ENCODE assay signal across 1 cellular context in genomic region chr6:169292340-169293124, GRCh38.
TF ChIP-seq lines count a peak whose summit lies in the region.

No MANE protein-coding gene starts in this region.

TF ChIP-seq in HepG2, 621 proteins besides CTCF, POLR2A, EP300 and RAD21 (continued from another document):
- TF ChIP-seq ZNF800 (CRISPR knock-in tag; IDR thresholded peaks at IDR 0.05) = no peak; the same call in 1 of the 2 replicates
- TF ChIP-seq CBX5 (CRISPR knock-in tag; IDR thresholded peaks at IDR 0.05; ENCODE audit: borderline replicate concordance) = peak; percentile 99; the same call in 1 of the 2 replicates
- no peak for TF ChIP-seq PRPF4 (IDR thresholded peaks at IDR 0.05; ENCODE audit: low read depth, low read length, poor library complexity, severe bottlenecking)
- peak; percentile 78 for TF ChIP-seq POLR2G (IDR thresholded peaks at IDR 0.05; ENCODE audit: low read depth, low read length)
- TF ChIP-seq ZNF567 (CRISPR knock-in tag; IDR thresholded peaks at IDR 0.05; ENCODE audit: borderline replicate concordance) = peak; percentile 68; the same call in 1 of the 2 replicates
- no peak for TF ChIP-seq TCF12 (IDR thresholded peaks at IDR 0.05)
- peak; percentile 80 for TF ChIP-seq TCF12 (CRISPR knock-in tag; IDR thresholded peaks at IDR 0.05)
- TF ChIP-seq HNRNPLL (IDR thresholded peaks at IDR 0.05; ENCODE audit: low read depth, low read length, poor library complexity, severe bottlenecking) = no peak
- TF ChIP-seq, protein P1, sequence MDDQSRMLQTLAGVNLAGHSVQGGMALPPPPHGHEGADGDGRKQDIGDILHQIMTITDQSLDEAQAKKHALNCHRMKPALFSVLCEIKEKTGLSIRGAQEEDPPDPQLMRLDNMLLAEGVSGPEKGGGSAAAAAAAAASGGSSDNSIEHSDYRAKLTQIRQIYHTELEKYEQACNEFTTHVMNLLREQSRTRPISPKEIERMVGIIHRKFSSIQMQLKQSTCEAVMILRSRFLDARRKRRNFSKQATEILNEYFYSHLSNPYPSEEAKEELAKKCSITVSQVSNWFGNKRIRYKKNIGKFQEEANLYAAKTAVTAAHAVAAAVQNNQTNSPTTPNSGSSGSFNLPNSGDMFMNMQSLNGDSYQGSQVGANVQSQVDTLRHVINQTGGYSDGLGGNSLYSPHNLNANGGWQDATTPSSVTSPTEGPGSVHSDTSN (CRISPR knock-in tag; IDR thresholded peaks at IDR 0.05; ENCODE audit: borderline replicate concordance) = no peak
- TF ChIP-seq, protein P2, sequence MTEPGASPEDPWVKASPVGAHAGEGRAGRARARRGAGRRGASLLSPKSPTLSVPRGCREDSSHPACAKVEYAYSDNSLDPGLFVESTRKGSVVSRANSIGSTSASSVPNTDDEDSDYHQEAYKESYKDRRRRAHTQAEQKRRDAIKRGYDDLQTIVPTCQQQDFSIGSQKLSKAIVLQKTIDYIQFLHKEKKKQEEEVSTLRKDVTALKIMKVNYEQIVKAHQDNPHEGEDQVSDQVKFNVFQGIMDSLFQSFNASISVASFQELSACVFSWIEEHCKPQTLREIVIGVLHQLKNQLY (CRISPR knock-in tag; IDR thresholded peaks at IDR 0.05) = peak; percentile 86
- TF ChIP-seq PITX1 (CRISPR knock-in tag; IDR thresholded peaks at IDR 0.05) = peak; percentile 90
- TF ChIP-seq HMG20B (CRISPR knock-in tag; conservative IDR thresholded peaks at IDR 0.05) = peak; percentile 75
- TF ChIP-seq ZNF678 (CRISPR knock-in tag; IDR thresholded peaks at IDR 0.05) = no peak
- peak; percentile 60 for TF ChIP-seq ZNF343 (CRISPR knock-in tag; IDR thresholded peaks at IDR 0.05)
- peak; percentile 57; the same call in 1 of the 2 replicates for TF ChIP-seq ZNF768 (CRISPR knock-in tag; IDR thresholded peaks at IDR 0.05)
- no peak for TF ChIP-seq ZNF572 (CRISPR knock-in tag; IDR thresholded peaks at IDR 0.05)
- TF ChIP-seq ATF2 (CRISPR knock-in tag; IDR thresholded peaks at IDR 0.05) = peak; percentile 89
- TF ChIP-seq KIAA2018 (CRISPR knock-in tag; IDR thresholded peaks at IDR 0.05; ENCODE audit: borderline replicate concordance) = no peak
- peak; percentile 57; the same call in 1 of the 2 replicates for TF ChIP-seq THAP9 (CRISPR knock-in tag; IDR thresholded peaks at IDR 0.05; ENCODE audit: borderline replicate concordance)
- peak; percentile 85; the same call in 1 of the 2 replicates for TF ChIP-seq BRCA1 (CRISPR knock-in tag; IDR thresholded peaks at IDR 0.05)
- TF ChIP-seq TRAFD1 (CRISPR knock-in tag; IDR thresholded peaks at IDR 0.05; ENCODE audit: borderline replicate concordance) = no peak
